Comparison of ENCODE assay signal across 8 cellular contexts in genomic region chr6:56370591-56371198, GRCh38.
A peak's percentile ranks its signal among the peaks of the same experiment; 100 is the strongest.
DNase-seq lines count a peak whose midpoint lies in the region; ATAC-seq and TF ChIP-seq lines count a peak whose summit lies in the region.

No MANE protein-coding gene starts in this region.

- H2AK5ac ChIP-seq in neuronal stem cell (ENCODE audit: low read depth, low read length): no peak overlapping the region

- no peak overlapping the region for H3K18ac ChIP-seq in neuronal stem cell (ENCODE audit: low read length)

- no peak overlapping the region for H2BK12ac ChIP-seq in neuronal stem cell (ENCODE audit: low read length)

- H3K79me1 ChIP-seq in neuronal stem cell (ENCODE audit: low read depth, low read length): no peaks in the 10 kb centered on the region

- DNase-seq in GM13976 (ENCODE audit: low spot score) (peak; percentile 36), NCI-H1930 (lab: John Stamatoyannopoulos, UW) (peak; percentile 19 to 47), adrenal gland (peak; percentile 57 to 88 (median 79)), iris pigment epithelial cell (ENCODE audit: low read depth) (peak; percentile 89), suprapubic skin (ENCODE audit: low spot score in 2 of 2) (no peak), iPS-NIHi7 (ENCODE audit: extremely low spot score) (no peak), neuronal stem cell (ENCODE audit: low spot score) (no peak)

- H3K27ac ChIP-seq in adrenal gland (peak overlapping the region; percentile 8 to 88 (median 45)), suprapubic skin (peak overlapping the region; percentile 82), neuronal stem cell (replicated peaks; ENCODE audit: low read length) (no peak overlapping the region)

- H4K8ac ChIP-seq in neuronal stem cell (ENCODE audit: low read depth, low read length): no peak overlapping the region

- no peak overlapping the region for H3K4me2 ChIP-seq in neuronal stem cell (ENCODE audit: insufficient read depth, low read length, poor library complexity, severe bottlenecking)

- H3K23ac ChIP-seq in neuronal stem cell (ENCODE audit: low read depth, low read length, poor library complexity): no peak overlapping the region

- intact Hi-C loops in adrenal gland (cut with DNase I): no loop called here

- H3K36me3 ChIP-seq in adrenal gland (replicated peaks in 1 of 2) (no peaks in the 10 kb centered on the region), suprapubic skin (no peaks in the 10 kb centered on the region), neuronal stem cell (replicated peaks in 1 of 2; ENCODE audit: control insufficient read depth in 2 of 2, insufficient read depth in 2 of 2, low read length in 2 of 2) (no peaks in the 10 kb centered on the region)

- no peak overlapping the region for H3K14ac ChIP-seq in neuronal stem cell (ENCODE audit: low read length)

- H3K4me1 ChIP-seq in adrenal gland (replicated peaks in 1 of 2) (peaks cover 17 to 55% of the 10 kb centered on the region in 2 donors), suprapubic skin (peaks cover 62% of the 10 kb centered on the region), neuronal stem cell (ENCODE audit: control insufficient read depth in 2 of 2, insufficient read depth in 1 of 2, low read depth in 1 of 2, low read length in 2 of 2) (peaks cover 0 to 4% of the 10 kb centered on the region in 2 donors)

- no peak overlapping the region for H2BK5ac ChIP-seq in neuronal stem cell (ENCODE audit: low read length)

- no peak overlapping the region for H4K91ac ChIP-seq in neuronal stem cell (ENCODE audit: low read depth, low read length, poor library complexity)

- TF ChIP-seq CTCF in GM13976 (IDR thresholded peaks at IDR 0.05; ENCODE audit: borderline replicate concordance, control extremely low read depth, extremely low read depth, insufficient read depth, missing control alignments) (no peak), adrenal gland (IDR thresholded peaks at IDR 0.05) (no peak), suprapubic skin (IDR thresholded peaks at IDR 0.05) (no peak)

- H3K27me3 ChIP-seq in adrenal gland: no peaks in the 10 kb centered on the region
- H3K27me3 ChIP-seq in suprapubic skin: no peaks in the 10 kb centered on the region
- H3K27me3 ChIP-seq in neuronal stem cell (ENCODE audit: control insufficient read depth in 3 of 3, insufficient read depth in 3 of 3, low read depth in 1 of 3, low read length in 3 of 3): no peaks in the 10 kb centered on the region

- H2BK15ac ChIP-seq in neuronal stem cell (ENCODE audit: low read length): no peak overlapping the region

- no peak for TF ChIP-seq EP300 in suprapubic skin (IDR thresholded peaks at IDR 0.05)

- H2AFZ ChIP-seq in neuronal stem cell (ENCODE audit: low read length): no peak overlapping the region

- H2BK120ac ChIP-seq in neuronal stem cell (ENCODE audit: low read depth, low read length): no peak overlapping the region

- peak; percentile 93 for ATAC-seq in HG02885 (IDR thresholded peaks at IDR 0.05; ENCODE audit: poor library complexity, unreplicated experiment)

- no peak for TF ChIP-seq POLR2A in adrenal gland (IDR thresholded peaks at IDR 0.05)
- TF ChIP-seq POLR2A in suprapubic skin (IDR thresholded peaks at IDR 0.05): no peak

- no peak overlapping the region for H3K9ac ChIP-seq in neuronal stem cell (ENCODE audit: low read depth, low read length, poor library complexity)

- WGBS in adrenal gland, 4 donors: 7 to 22% (median 18%) methylated on average over 1 of the region's 1 CpG
- 10% methylated on average over 1 of the region's 1 CpG for WGBS in suprapubic skin
- no CpG with 5 or more reads among the region's 1 CpG for WGBS in neuronal stem cell (ENCODE audit: extremely low coverage in 2 of 2, insufficient read length in 2 of 2, insufficient replicate concordance in 1 of 2), 2 donors

- in situ Hi-C loops in GM13976 (cut with MboI; ENCODE audit: low sequenced_read_pairs, unreplicated experiment): loop anchor here (25.0 kb wide), 1 partner anchor 492 kb away; no protein-coding TSS in a partner anchor

- H3K9me3 ChIP-seq in adrenal gland (replicated peaks in 1 of 3): no peaks in the 10 kb centered on the region
- no peaks in the 10 kb centered on the region for H3K9me3 ChIP-seq in suprapubic skin
- H3K9me3 ChIP-seq in neuronal stem cell (replicated peaks in 1 of 2; ENCODE audit: control insufficient read depth in 2 of 2, insufficient read depth in 1 of 2, low read depth in 1 of 2, low read length in 2 of 2): no peaks in the 10 kb centered on the region

- no peak overlapping the region for H3K4ac ChIP-seq in neuronal stem cell (ENCODE audit: low read length)

- H3K4me3 ChIP-seq in adrenal gland: no peak overlapping the region
- H3K4me3 ChIP-seq in suprapubic skin: no peak overlapping the region
- no peak overlapping the region for H3K4me3 ChIP-seq in neuronal stem cell (ENCODE audit: low read length in 2 of 2)

Comparison
In these comparisons a context has a peak if more than half of its experiments do, and no peak if none do; other contexts are left out.
1. DNase-seq: peak in GM13976 (single experiment), NCI-H1930 (2 of 2), adrenal gland (7 of 7) and iris pigment epithelial cell (single experiment); none in suprapubic skin (0 of 2), iPS-NIHi7 (single experiment) and neuronal stem cell (single experiment).